In genomic region chr6:2353412-2354137, GRCh38 we compare ENCODE assay signal across 8 cellular contexts.
DNase-seq lines count a peak whose midpoint lies in the region; ATAC-seq, FAIRE-seq and TF ChIP-seq lines count a peak whose summit lies in the region.

No MANE protein-coding gene starts in this region.

- peak; percentile 96 for FAIRE-seq in A204.1 (lab: Jason Lieb, UNC)

- H3K27ac Mint-ChIP-seq in WTC11 = no peak overlapping the region

- H3K4me1 Mint-ChIP-seq in WTC11 = peaks cover 7% of the 10 kb centered on the region

- H3K27me3 Mint-ChIP-seq in WTC11 (ENCODE audit: low read depth) = no peaks in the 10 kb centered on the region

- peak; percentile 37 for DNase-seq in NCI-H2171 (lab: John Stamatoyannopoulos, UW)
- DNase-seq in WTC11 (ENCODE audit: low spot score) = peak; percentile 71
- DNase-seq in cerebellum (ENCODE audit: low spot score) = peak; percentile 46
- DNase-seq in kidney tubule cell (ENCODE audit: low spot score) = peak; percentile 74
- DNase-seq in stimulated activated CD4-positive, alpha-beta T cell treated with anti-CD3 and anti-CD28 coated beads, Interleukin-4, amount 100 ng/mL, for 4 hours = peak; percentile 23 to 42

- ATAC-seq in WTC11 (peak; percentile 73), GM21825 (IDR thresholded peaks at IDR 0.05; ENCODE audit: unreplicated experiment) (no peak)

- CTCF ChIA-PET in WTC11 (lab: Charles Lee) = interaction anchor here (0.5 to 2.0 kb wide), 35 partner anchors 10 to 760 kb away, joined by 3 to 63 read pairs (median 4); no protein-coding TSS in a partner anchor

- no peaks in the 10 kb centered on the region for H3K36me3 Mint-ChIP-seq in WTC11

- POLR2A ChIA-PET in WTC11 (lab: Charles Lee) = interaction anchor here (0.6 to 1.4 kb wide), 2 partner anchors 139 to 145 kb away, joined by 3 to 4 read pairs; no protein-coding TSS in a partner anchor

- H3K9me3 Mint-ChIP-seq in WTC11 = no peaks in the 10 kb centered on the region

- no peak overlapping the region for H3K4me3 Mint-ChIP-seq in WTC11

- peak; percentile 52; the same call in 1 of the 2 replicates for TF ChIP-seq CTCF in GM12874 (IDR thresholded peaks at IDR 0.05; ENCODE audit: insufficient read depth, low read depth, low read length)
- no peak; the same call in 1 of the 2 replicates for TF ChIP-seq CTCF in WTC11 (IDR thresholded peaks at IDR 0.05)

TF ChIP-seq in WTC11, 78 proteins besides CTCF, POLR2A, EP300 and RAD21:
- TF ChIP-seq, protein P1, sequence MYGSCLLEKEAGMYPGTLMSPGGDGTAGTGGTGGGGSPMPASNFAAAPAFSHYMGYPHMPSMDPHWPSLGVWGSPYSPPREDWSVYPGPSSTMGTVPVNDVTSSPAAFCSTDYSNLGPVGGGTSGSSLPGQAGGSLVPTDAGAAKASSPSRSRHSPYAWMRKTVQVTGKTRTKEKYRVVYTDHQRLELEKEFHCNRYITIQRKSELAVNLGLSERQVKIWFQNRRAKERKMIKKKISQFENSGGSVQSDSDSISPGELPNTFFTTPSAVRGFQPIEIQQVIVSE (CRISPR knock-in tag; IDR thresholded peaks at IDR 0.05; ENCODE audit: borderline replicate concordance) = no peak
- TF ChIP-seq KAT7 (CRISPR knock-in tag; IDR thresholded peaks at IDR 0.05; ENCODE audit: borderline replicate concordance) (no peak), ZNF219 (CRISPR knock-in tag; IDR thresholded peaks at IDR 0.05; ENCODE audit: borderline replicate concordance) (no peak), ESRRA (CRISPR knock-in tag; IDR thresholded peaks at IDR 0.05; ENCODE audit: borderline replicate concordance) (no peak), ATF2 (CRISPR knock-in tag; IDR thresholded peaks at IDR 0.05; ENCODE audit: borderline replicate concordance, low read depth) (no peak), ZNF317 (CRISPR knock-in tag; IDR thresholded peaks at IDR 0.05; ENCODE audit: borderline replicate concordance, low read depth) (no peak), HMGXB4 (CRISPR knock-in tag; IDR thresholded peaks at IDR 0.05) (no peak), MYBL2 (CRISPR knock-in tag; IDR thresholded peaks at IDR 0.05) (no peak)
